Comparison of ENCODE assay signal across 8 cellular contexts in the genomic region with DNA sequence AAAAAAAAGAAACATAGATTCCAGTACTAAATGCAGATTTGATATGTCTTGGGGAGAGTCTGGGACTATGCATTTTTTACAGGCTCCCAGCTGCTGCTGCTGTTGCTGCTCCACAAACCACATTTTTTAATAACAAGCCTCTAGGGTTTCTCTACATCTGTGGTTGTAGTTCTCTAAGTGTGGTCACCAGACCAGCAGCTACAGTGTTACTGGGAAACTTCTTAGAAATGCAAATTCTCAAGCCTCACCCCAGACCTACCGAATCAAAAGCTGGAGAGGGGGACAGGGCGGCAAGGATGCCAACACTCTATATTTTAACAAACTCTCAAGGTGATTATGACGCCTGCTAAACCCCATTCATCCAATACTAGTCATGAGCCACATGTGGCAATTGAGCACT.
DNase-seq lines count a peak whose midpoint lies in the region; ATAC-seq and TF ChIP-seq lines count a peak whose summit lies in the region.

No MANE protein-coding gene starts in this region.

- no peaks in the 10 kb centered on the region for H3K27me3 ChIP-seq in Loucy (ENCODE audit: insufficient read depth, low read length, poor library complexity, severe bottlenecking)
- H3K27me3 ChIP-seq in SK-N-SH (ENCODE audit: insufficient read depth) = peaks cover 9% of the 10 kb centered on the region; the same call in 1 of the 2 replicates

- DNase-seq in H4 (ENCODE audit: low spot score) = peak; percentile 85
- no peak for DNase-seq in epithelial cell of prostate (ENCODE audit: low read depth, low spot score)
- no peak for DNase-seq in NCI-H187 treated with DMSO at 0.1 percent for 48 hours (lab: John Stamatoyannopoulos, UW)
- no peak for DNase-seq in SK-N-SH
- DNase-seq in NCI-H524 (lab: John Stamatoyannopoulos, UW) = no peak
- no peak for DNase-seq in NCI-H2029 treated with DMSO at 0.1 percent for 48 hours (lab: John Stamatoyannopoulos, UW)

- ATAC-seq in GM18508 (IDR thresholded peaks at IDR 0.05; ENCODE audit: insufficient read depth, unreplicated experiment) = peak; percentile 85

- no peak for TF ChIP-seq RAD21 in SK-N-SH (IDR thresholded peaks at IDR 0.05; ENCODE audit: low read length)

- no peak overlapping the region for H3K9ac ChIP-seq in Loucy (ENCODE audit: low read depth, low read length, poor library complexity, severe bottlenecking)
- H3K9ac ChIP-seq in SK-N-SH = no peak overlapping the region

- no peak for TF ChIP-seq EP300 in SK-N-SH (IDR thresholded peaks at IDR 0.05; ENCODE audit: borderline replicate concordance in 1 of 2, low read depth in 1 of 2, low read length in 1 of 2)

- H3K4me1 ChIP-seq in Loucy (ENCODE audit: insufficient read depth, low read length, poor library complexity, severe bottlenecking) = peaks cover 45% of the 10 kb centered on the region
- H3K4me1 ChIP-seq in SK-N-SH (ENCODE audit: control insufficient read depth in 1 of 2, insufficient read depth in 2 of 2, low read depth in 1 of 2, low read length in 1 of 2) = no peaks in the 10 kb centered on the region

- no peaks in the 10 kb centered on the region for H3K36me3 ChIP-seq in Loucy (ENCODE audit: insufficient read depth, low read length)
- no peaks in the 10 kb centered on the region for H3K36me3 ChIP-seq in SK-N-SH (replicated peaks in 1 of 2; ENCODE audit: control insufficient read depth in 1 of 2, insufficient read depth in 2 of 2, low read length in 1 of 2)

- H3K79me2 ChIP-seq in Loucy (ENCODE audit: insufficient read depth, low read length) (no peaks in the 10 kb centered on the region), SK-N-SH (ENCODE audit: insufficient read depth) (no peaks in the 10 kb centered on the region)

- peak overlapping the region; percentile 62 for H3K4me2 ChIP-seq in Loucy (ENCODE audit: low read depth, low read length, poor library complexity, severe bottlenecking)
- no peak overlapping the region for H3K4me2 ChIP-seq in SK-N-SH

- H3K9me3 ChIP-seq in Loucy (ENCODE audit: insufficient read depth, low read depth, low read length) (no peaks in the 10 kb centered on the region), SK-N-SH (no peaks in the 10 kb centered on the region)

- H4K20me1 ChIP-seq in Loucy (ENCODE audit: insufficient read depth, low read length, poor library complexity, severe bottlenecking) (no peaks in the 10 kb centered on the region), SK-N-SH (ENCODE audit: insufficient read depth) (no peaks in the 10 kb centered on the region)

- CTCF ChIA-PET in SK-N-SH (lab: Yijun Ruan, JAX) = no interaction called here

- WGBS in SK-N-SH (ENCODE audit: low lambda C conversion rate) = 32% methylated on average over 3 of the region's 3 CpGs

- H3F3A ChIP-seq in Loucy (ENCODE audit: low read depth) = no peaks in the 10 kb centered on the region
- H3F3A ChIP-seq in SK-N-SH (replicated peaks; ENCODE audit: insufficient read depth) = no peaks in the 10 kb centered on the region

- H2AFZ ChIP-seq in Loucy (ENCODE audit: low read length) (no peak overlapping the region), SK-N-SH (ENCODE audit: low read depth) (no peak overlapping the region)

- H3K27ac ChIP-seq in epithelial cell of prostate (peak overlapping the region; percentile 56), SK-N-SH (ENCODE audit: low read depth in 2 of 2, low read length in 1 of 2) (no peak overlapping the region)

- POLR2A ChIA-PET in SK-N-SH (lab: Yijun Ruan, JAX) = no interaction called here

- H3K9me2 ChIP-seq in Loucy (replicated peaks; ENCODE audit: low read depth, low read length) = no peaks in the 10 kb centered on the region
- H3K9me2 ChIP-seq in SK-N-SH = no peaks in the 10 kb centered on the region

- TF ChIP-seq CTCF in Loucy (conservative IDR thresholded peaks at IDR 0.05; ENCODE audit: low read length) (no peak), SK-N-SH (IDR thresholded peaks at IDR 0.05) (no peak)

- peak overlapping the region; percentile 43 for H3K4me3 ChIP-seq in Loucy (ENCODE audit: low read length, poor library complexity, severe bottlenecking)
- H3K4me3 ChIP-seq in SK-N-SH (ENCODE audit: low read depth in 2 of 2, low read length in 1 of 2) = no peak overlapping the region

TF ChIP-seq in SK-N-SH, 30 proteins besides CTCF, POLR2A, EP300 and RAD21:
- TF ChIP-seq, protein P1, sequence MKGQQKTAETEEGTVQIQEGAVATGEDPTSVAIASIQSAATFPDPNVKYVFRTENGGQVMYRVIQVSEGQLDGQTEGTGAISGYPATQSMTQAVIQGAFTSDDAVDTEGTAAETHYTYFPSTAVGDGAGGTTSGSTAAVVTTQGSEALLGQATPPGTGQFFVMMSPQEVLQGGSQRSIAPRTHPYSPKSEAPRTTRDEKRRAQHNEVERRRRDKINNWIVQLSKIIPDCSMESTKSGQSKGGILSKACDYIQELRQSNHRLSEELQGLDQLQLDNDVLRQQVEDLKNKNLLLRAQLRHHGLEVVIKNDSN (IDR thresholded peaks at IDR 0.05; ENCODE audit: borderline replicate concordance, low read depth) = no peak
- TF ChIP-seq JUND (IDR thresholded peaks at IDR 0.05) (no peak), SMC3 (IDR thresholded peaks at IDR 0.05; ENCODE audit: low read depth, low read length) (no peak), NFIC (IDR thresholded peaks at IDR 0.05; ENCODE audit: borderline replicate concordance) (no peak), YY1 (IDR thresholded peaks at IDR 0.05; ENCODE audit: low read depth) (no peak), POLR2AphosphoS5 (IDR thresholded peaks at IDR 0.05; ENCODE audit: low read depth, low read length) (no peak), FOXM1 (IDR thresholded peaks at IDR 0.05; ENCODE audit: low read depth) (no peak), GABPA (IDR thresholded peaks at IDR 0.05; ENCODE audit: low read depth) (no peak), TAF1 (IDR thresholded peaks at IDR 0.05; ENCODE audit: borderline replicate concordance, low read depth, low read length) (no peak), GATA2 (CRISPR knock-in tag; IDR thresholded peaks at IDR 0.05) (no peak), MEF2A (IDR thresholded peaks at IDR 0.05; ENCODE audit: borderline replicate concordance, low read depth) (no peak), RCOR1 (IDR thresholded peaks at IDR 0.05; ENCODE audit: low read length) (no peak), TEAD4 (IDR thresholded peaks at IDR 0.05; ENCODE audit: borderline replicate concordance, insufficient read depth) (no peak), EZH2phosphoT487 (IDR thresholded peaks at IDR 0.05; ENCODE audit: borderline replicate concordance, low read depth) (no peak), FOXJ3 (CRISPR knock-in tag; IDR thresholded peaks at IDR 0.05) (no peak)
- TF ChIP-seq, protein P2, sequence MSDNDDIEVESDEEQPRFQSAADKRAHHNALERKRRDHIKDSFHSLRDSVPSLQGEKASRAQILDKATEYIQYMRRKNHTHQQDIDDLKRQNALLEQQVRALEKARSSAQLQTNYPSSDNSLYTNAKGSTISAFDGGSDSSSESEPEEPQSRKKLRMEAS (IDR thresholded peaks at IDR 0.05; ENCODE audit: low read depth) = no peak
- TF ChIP-seq, protein P3, sequence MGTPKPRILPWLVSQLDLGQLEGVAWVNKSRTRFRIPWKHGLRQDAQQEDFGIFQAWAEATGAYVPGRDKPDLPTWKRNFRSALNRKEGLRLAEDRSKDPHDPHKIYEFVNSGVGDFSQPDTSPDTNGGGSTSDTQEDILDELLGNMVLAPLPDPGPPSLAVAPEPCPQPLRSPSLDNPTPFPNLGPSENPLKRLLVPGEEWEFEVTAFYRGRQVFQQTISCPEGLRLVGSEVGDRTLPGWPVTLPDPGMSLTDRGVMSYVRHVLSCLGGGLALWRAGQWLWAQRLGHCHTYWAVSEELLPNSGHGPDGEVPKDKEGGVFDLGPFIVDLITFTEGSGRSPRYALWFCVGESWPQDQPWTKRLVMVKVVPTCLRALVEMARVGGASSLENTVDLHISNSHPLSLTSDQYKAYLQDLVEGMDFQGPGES (IDR thresholded peaks at IDR 0.05; ENCODE audit: low read depth, low read length) = no peak
- TF ChIP-seq, protein P4, sequence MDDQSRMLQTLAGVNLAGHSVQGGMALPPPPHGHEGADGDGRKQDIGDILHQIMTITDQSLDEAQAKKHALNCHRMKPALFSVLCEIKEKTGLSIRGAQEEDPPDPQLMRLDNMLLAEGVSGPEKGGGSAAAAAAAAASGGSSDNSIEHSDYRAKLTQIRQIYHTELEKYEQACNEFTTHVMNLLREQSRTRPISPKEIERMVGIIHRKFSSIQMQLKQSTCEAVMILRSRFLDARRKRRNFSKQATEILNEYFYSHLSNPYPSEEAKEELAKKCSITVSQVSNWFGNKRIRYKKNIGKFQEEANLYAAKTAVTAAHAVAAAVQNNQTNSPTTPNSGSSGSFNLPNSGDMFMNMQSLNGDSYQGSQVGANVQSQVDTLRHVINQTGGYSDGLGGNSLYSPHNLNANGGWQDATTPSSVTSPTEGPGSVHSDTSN (IDR thresholded peaks at IDR 0.05) = no peak
- TF ChIP-seq, protein P5, sequence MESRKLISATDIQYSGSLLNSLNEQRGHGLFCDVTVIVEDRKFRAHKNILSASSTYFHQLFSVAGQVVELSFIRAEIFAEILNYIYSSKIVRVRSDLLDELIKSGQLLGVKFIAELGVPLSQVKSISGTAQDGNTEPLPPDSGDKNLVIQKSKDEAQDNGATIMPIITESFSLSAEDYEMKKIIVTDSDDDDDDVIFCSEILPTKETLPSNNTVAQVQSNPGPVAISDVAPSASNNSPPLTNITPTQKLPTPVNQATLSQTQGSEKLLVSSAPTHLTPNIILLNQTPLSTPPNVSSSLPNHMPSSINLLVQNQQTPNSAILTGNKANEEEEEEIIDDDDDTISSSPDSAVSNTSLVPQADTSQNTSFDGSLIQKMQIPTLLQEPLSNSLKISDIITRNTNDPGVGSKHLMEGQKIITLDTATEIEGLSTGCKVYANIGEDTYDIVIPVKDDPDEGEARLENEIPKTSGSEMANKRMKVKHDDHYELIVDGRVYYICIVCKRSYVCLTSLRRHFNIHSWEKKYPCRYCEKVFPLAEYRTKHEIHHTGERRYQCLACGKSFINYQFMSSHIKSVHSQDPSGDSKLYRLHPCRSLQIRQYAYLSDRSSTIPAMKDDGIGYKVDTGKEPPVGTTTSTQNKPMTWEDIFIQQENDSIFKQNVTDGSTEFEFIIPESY (IDR thresholded peaks at IDR 0.05; ENCODE audit: borderline replicate concordance, low read depth) = no peak
